ENCODE assay signal across 1 cellular context in the genomic region with DNA sequence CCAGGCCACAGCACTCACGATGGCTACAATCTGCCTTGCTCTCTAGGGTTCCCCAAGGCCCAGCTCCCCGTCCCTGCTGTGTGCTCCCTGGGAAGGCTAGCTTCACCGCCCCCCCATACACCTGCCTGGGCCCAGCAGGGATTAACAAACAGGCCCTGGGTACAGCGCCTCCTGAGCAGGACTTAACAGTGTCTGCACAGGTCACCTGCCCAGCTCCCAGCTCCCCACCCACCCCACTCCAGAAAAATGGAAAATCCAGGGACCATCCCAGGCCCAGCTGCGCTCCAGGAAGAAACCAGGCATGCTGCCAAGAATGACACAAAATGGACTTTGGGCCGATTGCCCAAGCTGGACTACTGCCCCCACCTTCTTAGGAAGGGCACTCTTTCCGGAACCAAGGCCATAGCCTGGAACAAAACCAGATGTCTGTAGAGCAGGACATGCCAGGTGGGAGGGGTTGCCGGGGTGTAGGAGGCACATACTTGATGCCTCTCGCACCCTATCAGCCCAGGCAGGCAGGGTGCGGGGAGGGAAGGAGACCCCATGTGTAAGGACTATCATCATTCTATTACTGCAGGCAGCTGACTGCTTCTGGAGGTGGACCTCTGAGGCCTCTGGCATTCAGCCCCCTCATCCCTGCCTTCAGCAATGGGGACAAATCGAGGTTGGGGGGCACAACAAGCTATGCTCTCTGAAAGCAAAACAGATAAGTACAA.
TF ChIP-seq lines count a peak whose summit lies in the region.

No MANE protein-coding gene starts in this region.

TF ChIP-seq in HepG2, 621 proteins besides CTCF, POLR2A, EP300 and RAD21 (continued from another document):
- TF ChIP-seq KLF15 (CRISPR knock-in tag; IDR thresholded peaks at IDR 0.05; ENCODE audit: borderline replicate concordance) (no peak; the same call in 1 of the 2 replicates), STAT5B (CRISPR knock-in tag; IDR thresholded peaks at IDR 0.05) (peak; percentile 95; the same call in 1 of the 2 replicates), MTA1 (CRISPR knock-in tag; IDR thresholded peaks at IDR 0.05; ENCODE audit: borderline replicate concordance) (peak; percentile 100), SATB2 (CRISPR knock-in tag; IDR thresholded peaks at IDR 0.05) (no peak; the same call in 1 of the 2 replicates), SIX1 (CRISPR knock-in tag; IDR thresholded peaks at IDR 0.05; ENCODE audit: borderline replicate concordance) (peak; percentile 95), U2AF2 (IDR thresholded peaks at IDR 0.05; ENCODE audit: low read depth, low read length) (peak; percentile 76; the same call in 1 of the 2 replicates), ZNF772 (CRISPR knock-in tag; IDR thresholded peaks at IDR 0.05) (peak; percentile 99)
